ENCODE assay signal across 8 cellular contexts in genomic region chr17:64663836-64664235, GRCh38. TPM values are rescaled to one million over a fixed set of nuclear protein-coding genes. Genes with fewer than 3 reads are reported as not detected.
DNase-seq lines count a peak whose midpoint lies in the region; ATAC-seq, FAIRE-seq and TF ChIP-seq lines count a peak whose summit lies in the region.
"Not testable (repeated sequence)": the region's sequence is repeated elsewhere in the genome, so short reads cannot be mapped to it uniquely, and the experiment has no call there.

No MANE protein-coding gene starts in this region.

- H4K8ac ChIP-seq in IMR-90 (ENCODE audit: low read depth in 2 of 2, low read length in 2 of 2): peak overlapping the region in 1 of 2 experiments; percentile 7; a peak in 1 of 4 replicates
- H4K8ac ChIP-seq in mesenchymal stem cell (ENCODE audit: low read length): not testable (repeated sequence)

- intact Hi-C loops in IMR-90 (cut with micrococcal nuclease): loop anchor here (2.0 to 5.0 kb wide), 2 partner anchors 43 to 75 kb away; no protein-coding TSS in a partner anchor
- intact Hi-C loops in Panc1 (cut with micrococcal nuclease; ENCODE audit: unreplicated experiment): loop anchor here (10.0 kb wide), 1 partner anchor 51 kb away; no protein-coding TSS in a partner anchor
- intact Hi-C loops in MCF 10A (cut with micrococcal nuclease): loop anchor here (5.0 to 10.0 kb wide), 2 partner anchors 43 to 111 kb away; no protein-coding TSS in a partner anchor

- not testable (repeated sequence) for H3K9me3 Mint-ChIP-seq in MCF 10A (ENCODE audit: unreplicated experiment)

- H3K27ac ChIP-seq in A549: peak overlapping the region; percentile 58 to 79
- H3K27ac ChIP-seq in GM23248: peak overlapping the region; percentile 54
- peak overlapping the region; percentile 67 for H3K27ac ChIP-seq in IMR-90 (ENCODE audit: insufficient read depth, low read length)
- H3K27ac ChIP-seq in Panc1 (ENCODE audit: low read length): peak overlapping the region; percentile 83; the same call in 1 of the 2 replicates
- peak overlapping the region; percentile 88 for H3K27ac ChIP-seq in SJSA1
- peak overlapping the region; percentile 59 for H3K27ac ChIP-seq in mesenchymal stem cell (ENCODE audit: low read length, poor library complexity, severe bottlenecking)

- POLR2A ChIA-PET in A549 (lab: Yijun Ruan, JAX); IMR-90 (lab: Charles Lee; ENCODE audit: unreplicated experiment); Panc1 (lab: Charles Lee): not testable (repeated sequence)
- POLR2A ChIA-PET in MCF 10A (lab: Yijun Ruan, JAX): interaction anchor here (1.1 kb wide), 1 partner anchor 12 kb away, joined by 4 read pairs; no protein-coding TSS in a partner anchor

- not testable (repeated sequence) for H4K20me1 ChIP-seq in GM23248 (ENCODE audit: insufficient read depth)
- H4K20me1 ChIP-seq in IMR-90 (ENCODE audit: insufficient read depth, low read length): peaks cover 19% of the 10 kb centered on the region

- H3K4me3 ChIP-seq in A549; GM23248; IMR-90 (ENCODE audit: insufficient read depth, low read depth, low read length); SJSA1; mesenchymal stem cell (ENCODE audit: insufficient read depth in 1 of 2, low read depth in 1 of 2, low read length in 2 of 2); skeletal muscle satellite cell (ENCODE audit: low read length): not testable (repeated sequence)
- peak overlapping the region in 1 of 2 experiments; percentile 9; a peak in 1 of 4 replicates for H3K4me3 ChIP-seq in Panc1 (ENCODE audit: low read depth in 2 of 2, low read length in 2 of 2)

- not testable (repeated sequence) for H3K9me3 ChIP-seq in A549; GM23248 (ENCODE audit: low read depth); IMR-90 (ENCODE audit: control insufficient read depth, insufficient read depth, low read length); Panc1 (ENCODE audit: control insufficient read depth, insufficient read depth, low read depth, low read length); SJSA1 (replicated peaks); mesenchymal stem cell (ENCODE audit: control insufficient read depth, low read length); skeletal muscle satellite cell (replicated peaks; ENCODE audit: low read length)

- H3K27me3 ChIP-seq in GM23248 (replicated peaks; ENCODE audit: insufficient read depth); IMR-90 (ENCODE audit: control insufficient read depth, insufficient read depth, low read length); Panc1 (ENCODE audit: control insufficient read depth, insufficient read depth, low read length); SJSA1 (replicated peaks); mesenchymal stem cell (ENCODE audit: control insufficient read depth in 1 of 2, insufficient read depth in 1 of 2, low read length in 2 of 2); skeletal muscle satellite cell (ENCODE audit: control insufficient read depth, insufficient read depth, low read length): not testable (repeated sequence)

- H3K4me2 ChIP-seq in A549: peak overlapping the region; percentile 54
- not testable (repeated sequence) for H3K4me2 ChIP-seq in GM23248 (ENCODE audit: unreplicated experiment); IMR-90 (ENCODE audit: low read depth, low read length); mesenchymal stem cell (ENCODE audit: low read length, poor library complexity, severe bottlenecking)
- peak overlapping the region; percentile 45 for H3K4me2 ChIP-seq in skeletal muscle satellite cell (ENCODE audit: low read length)

- dilution Hi-C loops in IMR-90 (cut with HindIII; ENCODE audit: low sequenced_read_pairs, unreplicated experiment): not testable (repeated sequence)

- not testable (repeated sequence) for H3K23ac ChIP-seq in IMR-90 (ENCODE audit: low read depth, low read length); mesenchymal stem cell (ENCODE audit: low read length in 2 of 2)

- not testable (repeated sequence) for FAIRE-seq in A549 (lab: Jason Lieb, UNC)

- H2BK5ac ChIP-seq in IMR-90 (ENCODE audit: low read depth, low read length, poor library complexity, severe bottlenecking): peak overlapping the region; percentile 67
- H2BK5ac ChIP-seq in mesenchymal stem cell (ENCODE audit: low read depth, low read length, poor library complexity, severe bottlenecking): not testable (repeated sequence)

- in situ Hi-C loops in GM23248 (cut with MboI); Panc1 (cut with HindIII; ENCODE audit: low pct_unique_long_range_greater_than_20kb, low sequenced_read_pairs): not testable (repeated sequence)
- in situ Hi-C loops in IMR-90 (cut with MboI; ENCODE audit: low sequenced_read_pairs): loop anchor here (5.0 kb wide), 1 partner anchor 68 kb away; no protein-coding TSS in a partner anchor

- not testable (repeated sequence) for H3K14ac ChIP-seq in IMR-90 (replicated peaks; ENCODE audit: low read depth, low read length); mesenchymal stem cell (ENCODE audit: low read length in 2 of 2)

- H2BK15ac ChIP-seq in IMR-90 (ENCODE audit: low read depth, low read length); mesenchymal stem cell (ENCODE audit: low read depth, poor library complexity, severe bottlenecking): not testable (repeated sequence)

- not testable (repeated sequence) for H3K9me2 ChIP-seq in GM23248 (ENCODE audit: insufficient read depth)

- TF ChIP-seq CTCF in A549 (IDR thresholded peaks at IDR 0.05); IMR-90 (conservative IDR thresholded peaks at IDR 0.05; ENCODE audit: low read depth, low read length); Panc1 (IDR thresholded peaks at IDR 0.05); MCF 10A (IDR thresholded peaks at IDR 0.05; ENCODE audit: unreplicated experiment): not testable (repeated sequence)

- not testable (repeated sequence) for TF ChIP-seq EP300 in A549 (IDR thresholded peaks at IDR 0.05)

- not testable (repeated sequence) for H3K56ac ChIP-seq in IMR-90 (ENCODE audit: extremely low read depth, insufficient read depth, low read length)

- H3K79me2 ChIP-seq in GM23248 (ENCODE audit: insufficient read depth): peaks cover 39% of the 10 kb centered on the region

- H3K79me1 ChIP-seq in IMR-90 (ENCODE audit: low read depth in 1 of 2, low read length in 2 of 2): peaks cover 7 to 28% of the 10 kb centered on the region in 2 experiments; a peak in 3 of 4 replicates
- not testable (repeated sequence) for H3K79me1 ChIP-seq in mesenchymal stem cell (replicated peaks; ENCODE audit: low read length, poor library complexity, severe bottlenecking)

- not testable (repeated sequence) for BruUV-seq in IMR-90 (replicated peaks; lab: Mats Ljungman, UMichigan); Panc1 (replicated peaks; lab: Mats Ljungman, UMichigan); MCF 10A (replicated peaks; lab: Mats Ljungman, UMichigan)

- peaks cover 63% of the 10 kb centered on the region for H3F3A ChIP-seq in GM23248 (ENCODE audit: insufficient read depth)

- H3K4me3 Mint-ChIP-seq in MCF 10A (ENCODE audit: unreplicated experiment): not testable (repeated sequence)

- H3K27ac Mint-ChIP-seq in MCF 10A (ENCODE audit: low read depth, unreplicated experiment): peak overlapping the region; percentile 67

- peak overlapping the region; percentile 63 for H3K18ac ChIP-seq in IMR-90 (ENCODE audit: low read depth, low read length)
- peak overlapping the region in 1 of 2 experiments; percentile 40 for H3K18ac ChIP-seq in mesenchymal stem cell (ENCODE audit: low read depth in 1 of 2, low read length in 2 of 2)

- H3K9ac ChIP-seq in GM23248; IMR-90 (ENCODE audit: low read depth, low read length); mesenchymal stem cell (ENCODE audit: low read length): not testable (repeated sequence)
- peak overlapping the region; percentile 15 for H3K9ac ChIP-seq in skeletal muscle satellite cell (ENCODE audit: low read depth, low read length)

- not testable (repeated sequence) for TF ChIP-seq POLR2A in A549 (IDR thresholded peaks at IDR 0.05; ENCODE audit: low read length); IMR-90 (IDR thresholded peaks at IDR 0.05; ENCODE audit: low read depth, low read length)

- not testable (repeated sequence) for H3K27me3 Mint-ChIP-seq in MCF 10A (ENCODE audit: insufficient read depth, unreplicated experiment)

- H2AK9ac ChIP-seq in IMR-90 (replicated peaks; ENCODE audit: low read depth, low read length, poor library complexity): not testable (repeated sequence)

- not testable (repeated sequence) for ATAC-seq in A549; IMR-90 (ENCODE audit: low read depth); Panc1

- H3K4me1 ChIP-seq in A549 (peaks cover 55% of the 10 kb centered on the region), GM23248 (ENCODE audit: insufficient read depth) (peaks cover 35% of the 10 kb centered on the region), IMR-90 (ENCODE audit: control insufficient read depth, insufficient read depth, low read length) (peaks cover 10% of the 10 kb centered on the region), Panc1 (ENCODE audit: control insufficient read depth, insufficient read depth, low read length) (peaks cover 20% of the 10 kb centered on the region; the same call in 1 of the 2 replicates), SJSA1 (replicated peaks) (peaks cover 52% of the 10 kb centered on the region), mesenchymal stem cell (ENCODE audit: control insufficient read depth, insufficient read depth, low read depth, low read length) (peaks cover 12% of the 10 kb centered on the region), skeletal muscle satellite cell (ENCODE audit: control insufficient read depth, insufficient read depth, low read length) (peaks cover 29% of the 10 kb centered on the region)

- not testable (repeated sequence) for H3K36me3 ChIP-seq in GM23248 (ENCODE audit: low read depth); IMR-90 (ENCODE audit: control insufficient read depth, insufficient read depth, low read length); Panc1 (ENCODE audit: control insufficient read depth, insufficient read depth, low read length); mesenchymal stem cell (ENCODE audit: control insufficient read depth in 1 of 2, insufficient read depth in 2 of 2, low read depth in 1 of 2, low read length in 2 of 2)
- H3K36me3 ChIP-seq in SJSA1: peaks cover 13% of the 10 kb centered on the region
- H3K36me3 ChIP-seq in skeletal muscle satellite cell (ENCODE audit: insufficient read depth, low read length): peaks cover 14% of the 10 kb centered on the region

- peak overlapping the region; percentile 87 for H3K4ac ChIP-seq in IMR-90 (ENCODE audit: low read depth, low read length)
- not testable (repeated sequence) for H3K4ac ChIP-seq in mesenchymal stem cell (ENCODE audit: low read depth in 1 of 2, low read length in 2 of 2)

- H3K36me3 Mint-ChIP-seq in MCF 10A (ENCODE audit: insufficient read depth, unreplicated experiment): not testable (repeated sequence)

- not testable (repeated sequence) for H3K9me1 ChIP-seq in IMR-90 (ENCODE audit: insufficient read depth, low read length)

- DNase-seq in A549 (ENCODE audit: low read depth in 1 of 2, low spot score in 1 of 2); GM23248; IMR-90; Panc1 (ENCODE audit: low read depth, low spot score); MCF 10A (ENCODE audit: unreplicated experiment); mesenchymal stem cell: not testable (repeated sequence)
- peak; percentile 80 to 83 for DNase-seq in SJSA1 (ENCODE audit: low read depth in 1 of 2, low spot score in 2 of 2)

- H3K4me1 Mint-ChIP-seq in MCF 10A (ENCODE audit: insufficient read depth, unreplicated experiment): peaks cover 20% of the 10 kb centered on the region

- 75% methylated on average over 12 of the region's 12 CpGs for WGBS in A549 (ENCODE audit: missing lambda C conversion rate)
- WGBS in GM23248 (ENCODE audit: low coverage in 1 of 2, low lambda C conversion rate in 2 of 2, missing lambda C conversion rate in 2 of 2), 2 experiments: 88 to 95% methylated on average over 12 of the region's 12 CpGs
- WGBS in IMR-90 (ENCODE audit: extremely low coverage in 2 of 2, insufficient read length in 1 of 2), 2 experiments: 91% methylated on average over 4 of the region's 12 CpGs; no CpG with 5 or more reads in 1 of the 2 experiments
- WGBS in mesenchymal stem cell: 49% methylated on average over 9 of the region's 12 CpGs

- not testable (repeated sequence) for H4K5ac ChIP-seq in IMR-90 (ENCODE audit: low read depth, low read length)

- H2BK20ac ChIP-seq in IMR-90 (ENCODE audit: low read depth, low read length): not testable (repeated sequence)

- CTCF ChIA-PET in A549 (lab: Yijun Ruan, JAX); IMR-90 (lab: Yijun Ruan, JAX); Panc1 (lab: Charles Lee); MCF 10A (lab: Yijun Ruan, JAX): not testable (repeated sequence)

- H2AK5ac ChIP-seq in IMR-90 (ENCODE audit: low read depth, low read length): 0 out of 2 replicates have a peak overlapping the region, but pooled peaks have one; percentile 61
- not testable (repeated sequence) for H2AK5ac ChIP-seq in mesenchymal stem cell (ENCODE audit: low read length, severe bottlenecking)

- H2BK120ac ChIP-seq in IMR-90 (ENCODE audit: low read depth, low read length) (peak overlapping the region; percentile 77), mesenchymal stem cell (ENCODE audit: low read depth, low read length) (peak overlapping the region; percentile 19)

- H2BK12ac ChIP-seq in mesenchymal stem cell (ENCODE audit: low read length in 2 of 2): not testable (repeated sequence)

- TF ChIP-seq RAD21 in A549 (conservative IDR thresholded peaks at IDR 0.05 in 1 of 2, IDR thresholded peaks at IDR 0.05 in 1 of 2); IMR-90 (IDR thresholded peaks at IDR 0.05; ENCODE audit: low read length): not testable (repeated sequence)

- H4K91ac ChIP-seq in IMR-90 (ENCODE audit: insufficient read depth, low read depth, low read length); mesenchymal stem cell (ENCODE audit: low read length): not testable (repeated sequence)

- H2AFZ ChIP-seq in GM23248: 0 out of 2 replicates have a peak overlapping the region, but pooled peaks have one; percentile 21
- H2AFZ ChIP-seq in IMR-90 (replicated peaks; ENCODE audit: low read length, poor library complexity); mesenchymal stem cell (ENCODE audit: low read depth, low read length): not testable (repeated sequence)

RNA-seq across cellular contexts. Expression of gene SMURF2, which starts 1.7 kb away (rescaled TPM):
- polyA plus RNA-seq in A549 (2011; rRNA removed) (26.3 and 29.1 TPM in 2 replicates), A549 (2017; fragmentation: RNase III; extraction: RNeasy Plus Mini Kit Qiagen cat#74134 plus additional on column Dnase treatment) (16.7 to 21.1 TPM (median 17.6 TPM) in 3 replicates), GM23248 (2016; fragmentation: Nextera tagmentation; extraction: Ambion mirVana) (50.8 and 54.3 TPM in 2 replicates), IMR-90 (2012; rRNA removed) (119 and 131 TPM in 2 replicates)
- polyA plus RNA-seq in A549 (2012; cell fraction: cytosol; rRNA removed): 8.3 and 8.9 TPM in 2 replicates
- polyA plus RNA-seq in A549 (2012; cell fraction: nucleus; rRNA removed): 7.0 and 11.0 TPM in 2 replicates
- 33.6 and 34.0 TPM in 2 replicates for polyA minus RNA-seq in A549 (2011; rRNA and poly(A)+ RNA removed)
- 157 and 159 TPM in 2 replicates for total RNA-seq in GM23248 (2014; rRNA removed; shearing (Covaris generic))
- total RNA-seq in IMR-90 (2012; rRNA removed) (736 and 774 TPM in 2 replicates), Panc1 (2021; ENCODE audit: unreplicated experiment) (21.3 TPM), MCF 10A (2022) (49.2 and 55.8 TPM in 2 replicates)
- 23.6 and 30.3 TPM in 2 replicates for polyA plus RNA-seq in IMR-90 (2012; cell fraction: cytosol; rRNA removed)
- 34.4 and 346 TPM in 2 replicates for polyA plus RNA-seq in IMR-90 (2012; cell fraction: nucleus; rRNA removed; ENCODE audit: low replicate concordance)
- 9.3 TPM for polyA plus RNA-seq in Panc1 (2012; ENCODE audit: insufficient read length)
- 57.3 and 101 TPM in 2 replicates for total RNA-seq in SJSA1 (2014; rRNA removed; shearing (Covaris generic))
- polyA plus RNA-seq in mesenchymal stem cell (2013, experiment 1 of 2): 127 TPM
- 126 TPM for polyA plus RNA-seq in mesenchymal stem cell (2013, experiment 2 of 2)
- total RNA-seq in skeletal muscle satellite cell (2012; rRNA removed): 96.6 and 129 TPM in 2 replicates
